Comparison of ENCODE assay signal across 8 cellular contexts in genomic region chr2:130145006-130145414, GRCh38. TPM values are rescaled to one million over a fixed set of nuclear protein-coding genes. Genes with fewer than 3 reads are reported as not detected.
A peak's percentile ranks its signal among the peaks of the same experiment; 100 is the strongest.
DNase-seq lines count a peak whose midpoint lies in the region; ATAC-seq, FAIRE-seq and TF ChIP-seq lines count a peak whose summit lies in the region.
"Not testable (repeated sequence)": the region's sequence is repeated elsewhere in the genome, so short reads cannot be mapped to it uniquely, and the experiment has no call there.

TSS of gene CCDC74B (minus strand) at chr2:130145112. CDS start at chr2:130144996, 116 bp downstream.

- peak; percentile 94 to 97 (median 96) for ATAC-seq in pancreas

- H3K79me2 ChIP-seq in Loucy (ENCODE audit: insufficient read depth, low read length) = not testable (repeated sequence)

- POLR2A ChIA-PET in HEK293 (lab: Yijun Ruan, JAX) = not testable (repeated sequence)

- TF ChIP-seq CTCF in HEK293 (tag by site-specific recombination; IDR thresholded peaks at IDR 0.05); Loucy (conservative IDR thresholded peaks at IDR 0.05; ENCODE audit: low read length); pancreas (IDR thresholded peaks at IDR 0.05): not testable (repeated sequence)

- not testable (repeated sequence) for H4K20me1 ChIP-seq in Loucy (ENCODE audit: insufficient read depth, low read length, poor library complexity, severe bottlenecking)

- CTCF ChIA-PET in HEK293 (lab: Yijun Ruan, JAX) = not testable (repeated sequence)

- H3K4me2 ChIP-seq in Loucy (ENCODE audit: low read depth, low read length, poor library complexity, severe bottlenecking) = peak within 1 kb of the TSS; percentile 44

- not testable (repeated sequence) for H3K36me3 ChIP-seq in HEK293 (ENCODE audit: control insufficient read depth in 2 of 2, insufficient read depth in 1 of 2, low read length in 2 of 2); Loucy (ENCODE audit: insufficient read depth, low read length); pancreas; subcutaneous abdominal adipose tissue (ENCODE audit: control insufficient read depth in 5 of 5, insufficient read depth in 5 of 5, low read length in 5 of 5)

- DNase-seq in GM04504 (ENCODE audit: low read depth) (peak; percentile 8), SK-N-DZ (ENCODE audit: low spot score) (peak; percentile 59), globus pallidus (ENCODE audit: low spot score) (peak; percentile 31), pancreas (peak in 5 of 6 donors; percentile 51 to 77 (median 65))
- DNase-seq in activated gamma-delta T cell treated with anti-CD3 and anti-CD28 coated beads, Interleukin-2, amount 50 U/mL, for 16 hours (ENCODE audit: low read depth) = peak; percentile 22

- not testable (repeated sequence) for H3K4me1 ChIP-seq in HEK293 (ENCODE audit: control insufficient read depth, insufficient read depth, low read length); Loucy (ENCODE audit: insufficient read depth, low read length, poor library complexity, severe bottlenecking); pancreas; subcutaneous abdominal adipose tissue (ENCODE audit: control insufficient read depth in 5 of 5, insufficient read depth in 5 of 5, low read length in 5 of 5)

- FAIRE-seq in pancreas (lab: Jason Lieb, UNC) = not testable (repeated sequence)

- not testable (repeated sequence) for H3K9me3 ChIP-seq in HEK293 (ENCODE audit: control insufficient read depth, insufficient read depth, low read depth, low read length); Loucy (ENCODE audit: insufficient read depth, low read depth, low read length); pancreas; subcutaneous abdominal adipose tissue (ENCODE audit: control insufficient read depth in 5 of 5, low read length in 5 of 5)

- H3K4me3 ChIP-seq in HEK293 (ENCODE audit: low read depth, low read length) (peak within 1 kb of the TSS; percentile 35), Loucy (ENCODE audit: low read length, poor library complexity, severe bottlenecking) (peak within 1 kb of the TSS; percentile 35), pancreas (peak within 1 kb of the TSS in 2 of 4 donors; percentile 18 to 43), subcutaneous abdominal adipose tissue (ENCODE audit: low read depth in 1 of 5, low read length in 5 of 5) (peak within 1 kb of the TSS in 3 of 5 donors; percentile 17 to 37 (median 31))

- intact Hi-C loops in pancreas (cut with DNase I) = not testable (repeated sequence)

- H2AFZ ChIP-seq in Loucy (ENCODE audit: low read length) = not testable (repeated sequence)

- H3K9me2 ChIP-seq in Loucy (replicated peaks; ENCODE audit: low read depth, low read length) = not testable (repeated sequence)

- H3K27ac ChIP-seq in HEK293 (ENCODE audit: extremely low read depth, low read depth, low read length); pancreas; subcutaneous abdominal adipose tissue (ENCODE audit: low read depth, low read length): not testable (repeated sequence)

- H3K9ac ChIP-seq in Loucy (ENCODE audit: low read depth, low read length, poor library complexity, severe bottlenecking); subcutaneous abdominal adipose tissue (ENCODE audit: low read length in 5 of 5): not testable (repeated sequence)

- not testable (repeated sequence) for H3K27me3 ChIP-seq in Loucy (ENCODE audit: insufficient read depth, low read length, poor library complexity, severe bottlenecking); pancreas; subcutaneous abdominal adipose tissue (ENCODE audit: control insufficient read depth in 5 of 5, insufficient read depth in 4 of 5, low read length in 5 of 5)

- H3F3A ChIP-seq in Loucy (ENCODE audit: low read depth) = not testable (repeated sequence)

- 3 to 5% methylated on average over 27 to 30 of the region's 30 CpGs for WGBS in pancreas, 2 donors

TF ChIP-seq in HEK293, 187 proteins besides CTCF, POLR2A, EP300 and RAD21:
- TF ChIP-seq ZNF394 (tag by site-specific recombination; IDR thresholded peaks at IDR 0.05; ENCODE audit: borderline replicate concordance) = peak; percentile 89; the same call in 1 of the 2 replicates
- peak; percentile 94 for TF ChIP-seq ZBTB8A (tag by site-specific recombination; IDR thresholded peaks at IDR 0.05)
- TF ChIP-seq ZNF341 (tag by site-specific recombination; IDR thresholded peaks at IDR 0.05; ENCODE audit: low read depth) = peak; percentile 82
- TF ChIP-seq KLF9 (tag by site-specific recombination; IDR thresholded peaks at IDR 0.05; ENCODE audit: low read depth) = peak; percentile 23; the same call in 1 of the 2 replicates
- peak; percentile 86 for TF ChIP-seq ZNF335 (tag by site-specific recombination; conservative IDR thresholded peaks at IDR 0.05)
- 0 out of 2 replicates have a peak, but pooled peaks have one; percentile 18 for TF ChIP-seq GLIS1 (tag by site-specific recombination; IDR thresholded peaks at IDR 0.05)
- 0 out of 2 replicates have a peak, but pooled peaks have one; percentile 30 for TF ChIP-seq ZNF423 (tag by site-specific recombination; IDR thresholded peaks at IDR 0.05)
- peak; percentile 31; the same call in 1 of the 2 replicates for TF ChIP-seq SP2 (tag by site-specific recombination; IDR thresholded peaks at IDR 0.05)
- 0 out of 2 replicates have a peak, but pooled peaks have one; percentile 70 for TF ChIP-seq HOXC10 (CRISPR knock-in tag; IDR thresholded peaks at IDR 0.05)
- TF ChIP-seq IKZF3 (tag by site-specific recombination; IDR thresholded peaks at IDR 0.05) = peak; percentile 18; the same call in 1 of the 2 replicates

RNA-seq across cellular contexts. Expression of gene CCDC74B, which starts in this region (rescaled TPM):
- 21.8 and 25.0 TPM in 2 replicates for polyA plus RNA-seq in SK-N-DZ (2014; cell fraction: cytosol; rRNA removed)
- 216 and 359 TPM in 2 replicates for polyA plus RNA-seq in SK-N-DZ (2014; cell fraction: nucleus; rRNA removed)
- total RNA-seq in pancreas = 1 to 10 TPM in 1 of 6 donors, under 1 TPM in 5; 0.34 to 1.2 (median 0.46) TPM
- 1 to 10 TPM; 2.4 to 6.3 TPM for polyA plus RNA-seq in pancreas

Comparison
In these comparisons a context has a peak if more than half of its experiments do, and no peak if none do; other contexts are left out.
1. DNase-seq: peak in every context shown above with its lines; median percentile 65 in pancreas; 59 in SK-N-DZ; 31 in globus pallidus; 22 in activated gamma-delta T cell treated with anti-CD3 and anti-CD28 coated beads, Interleukin-2, amount 50 U/mL, for 16 hours; 8 in GM04504.